21 cellular contexts compared by ENCODE assay signal in genomic region chr12:126076515-126076914, GRCh38.
"Had no signal": no experiment of that assay in that cellular context is flagged by ENCODE, and none has a peak within 500 bp of the region (broad histone marks: within the 10 kb centered on the region; RNA-seq: fewer than 3 reads in every experiment).

No MANE protein-coding gene starts in this region.

- ATAC-seq: effector memory CD8-positive, alpha-beta T cell; esophagus mucosa; foreskin keratinocyte; gastrocnemius medialis; gastroesophageal sphincter; heart left ventricle had no signal

- DNase-seq: colonic mucosa; cortex of kidney; dermis blood vessel endothelial cell; dorsolateral prefrontal cortex; effector CD4-positive, alpha-beta T cell; effector CD8-positive, alpha-beta T cell; effector memory CD4-positive, alpha-beta T cell; effector memory CD8-positive, alpha-beta T cell; endodermal cell; erythroblast; esophagus squamous epithelium; foreskin fibroblast; foreskin keratinocyte; foreskin melanocyte; gastrocnemius medialis; glutamatergic neuron; head of caudate nucleus; heart left ventricle; heart right ventricle had no signal
